ENCODE assay signal across 18 cellular contexts in the genomic region with DNA sequence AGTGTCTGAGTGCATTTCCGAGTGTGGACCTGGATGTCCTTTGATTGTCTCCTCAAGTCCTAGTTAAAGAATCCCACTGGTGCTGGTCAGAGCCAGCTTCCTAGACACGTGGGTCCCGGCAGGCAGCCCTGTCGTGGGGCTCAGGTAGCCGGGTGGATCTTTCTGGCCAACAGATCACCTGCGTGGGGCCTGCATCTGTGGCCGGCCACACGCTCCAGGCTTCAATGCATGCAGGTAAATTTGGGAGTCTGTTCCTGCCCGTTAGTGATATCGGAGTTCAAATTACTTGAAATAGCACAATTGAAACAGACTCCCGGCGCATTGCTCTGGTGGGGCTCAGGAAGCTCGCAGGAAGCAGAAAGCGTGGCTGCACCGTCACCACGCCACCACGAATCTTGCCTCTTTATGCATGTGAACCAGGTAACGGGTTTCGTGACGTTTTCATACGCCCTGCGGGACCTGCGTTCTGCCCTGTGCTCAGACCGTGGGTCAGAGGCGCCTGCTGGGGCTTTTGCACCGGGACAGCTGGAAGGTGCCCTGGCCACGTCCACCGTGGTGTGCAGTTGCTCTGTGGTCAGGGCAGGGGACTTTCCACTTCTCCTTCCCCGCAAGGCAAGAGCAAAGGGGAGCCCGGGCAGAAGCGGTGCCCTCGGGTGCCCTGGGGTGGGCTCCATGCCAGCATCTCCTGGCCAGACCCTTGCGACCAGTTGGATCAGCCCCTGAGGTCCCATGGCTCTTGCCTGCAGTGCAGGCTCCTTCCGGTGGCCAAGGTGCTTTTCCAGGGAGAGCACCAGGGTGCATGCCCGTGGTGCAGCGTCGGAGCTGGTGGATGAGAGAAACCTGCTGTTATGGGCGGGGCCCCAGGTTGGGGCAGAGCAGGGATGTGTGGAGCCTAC.
"Had no signal": no experiment of that assay in that cellular context is flagged by ENCODE, and none has a peak within 500 bp of the region (broad histone marks: within the 10 kb centered on the region; RNA-seq: fewer than 3 reads in every experiment).

No MANE protein-coding gene starts in this region.

- ATAC-seq: activated CD8-positive, alpha-beta T cell treated with anti-CD3 and anti-CD28 coated beads, Interleukin-2, amount 10 ng/mL, durations not matched to agents 7 days and 5 days; mucosa of descending colon; T-cell had no signal

- H3K9me3 Mint-ChIP-seq: central memory CD8-positive, alpha-beta T cell; neural crest cell; stimulated activated naive CD8-positive, alpha-beta T cell treated with anti-CD3 and anti-CD28 coated beads, Interleukin-15, Interleukin-2, amounts not matched to agents 100 ng/mL and 50 ng/mL, for 24 hours; T-cell; T-helper 2 cell treated with Interferon-gamma antibody and Interleukin-4, amounts not matched to agents 5 μg/mL and 100 μg/mL, for 36 hours had no signal

- H3K4me1 Mint-ChIP-seq: central memory CD8-positive, alpha-beta T cell; neural crest cell; T-cell had no signal

- H3K4me3 Mint-ChIP-seq: activated CD8-positive, alpha-beta T cell treated with anti-CD3 and anti-CD28 coated beads, Interleukin-2, amount 10 ng/mL, durations not matched to agents 7 days and 5 days; activated naive CD8-positive, alpha-beta T cell; central memory CD8-positive, alpha-beta T cell; neural crest cell; stimulated activated naive CD8-positive, alpha-beta T cell treated with anti-CD3 and anti-CD28 coated beads, Interleukin-15, Interleukin-2, amounts not matched to agents 100 ng/mL and 50 ng/mL, for 24 hours; T-cell; T-helper 2 cell treated with Interferon-gamma antibody and Interleukin-4, amounts not matched to agents 5 μg/mL and 100 μg/mL, for 36 hours had no signal

- H3K27ac Mint-ChIP-seq: activated CD8-positive, alpha-beta T cell treated with anti-CD3 and anti-CD28 coated beads, Interleukin-2, amount 10 ng/mL, durations not matched to agents 7 days and 5 days; activated naive CD8-positive, alpha-beta T cell; stimulated activated naive CD8-positive, alpha-beta T cell treated with anti-CD3 and anti-CD28 coated beads, Interleukin-15, Interleukin-2, amounts not matched to agents 100 ng/mL and 50 ng/mL, for 24 hours; T-cell; T-helper 2 cell treated with Interferon-gamma antibody and Interleukin-4, amounts not matched to agents 5 μg/mL and 100 μg/mL, for 36 hours had no signal

- DNase-seq: activated CD4-positive, alpha-beta T cell treated with anti-CD3 and anti-CD28 coated beads for 1 hour; activated CD4-positive, alpha-beta T cell treated with anti-CD3 and anti-CD28 coated beads, Interleukin-2, amount 50 U/mL, for 1 hour; activated CD8-positive, alpha-beta T cell treated with anti-CD3 and anti-CD28 coated beads, Interleukin-2, amount 10 ng/mL, durations not matched to agents 7 days and 5 days; activated naive CD4-positive, alpha-beta T cell; glutamatergic neuron; hippocampal formation; mesendoderm; stimulated activated CD4-positive, alpha-beta T cell treated with anti-CD3 and anti-CD28 coated beads, Interleukin-1b, Interleukin-23, amount 100 ng/mL, for 48 hours; T-cell; transverse colon; uterus; WERI-Rb-1 had no signal

- H3K36me3 Mint-ChIP-seq: activated naive CD8-positive, alpha-beta T cell; T-cell had no signal

- H3K27me3 Mint-ChIP-seq: stimulated activated naive CD8-positive, alpha-beta T cell treated with anti-CD3 and anti-CD28 coated beads, Interleukin-15, Interleukin-2, amounts not matched to agents 100 ng/mL and 50 ng/mL, for 24 hours had no signal
